In the genomic region with DNA sequence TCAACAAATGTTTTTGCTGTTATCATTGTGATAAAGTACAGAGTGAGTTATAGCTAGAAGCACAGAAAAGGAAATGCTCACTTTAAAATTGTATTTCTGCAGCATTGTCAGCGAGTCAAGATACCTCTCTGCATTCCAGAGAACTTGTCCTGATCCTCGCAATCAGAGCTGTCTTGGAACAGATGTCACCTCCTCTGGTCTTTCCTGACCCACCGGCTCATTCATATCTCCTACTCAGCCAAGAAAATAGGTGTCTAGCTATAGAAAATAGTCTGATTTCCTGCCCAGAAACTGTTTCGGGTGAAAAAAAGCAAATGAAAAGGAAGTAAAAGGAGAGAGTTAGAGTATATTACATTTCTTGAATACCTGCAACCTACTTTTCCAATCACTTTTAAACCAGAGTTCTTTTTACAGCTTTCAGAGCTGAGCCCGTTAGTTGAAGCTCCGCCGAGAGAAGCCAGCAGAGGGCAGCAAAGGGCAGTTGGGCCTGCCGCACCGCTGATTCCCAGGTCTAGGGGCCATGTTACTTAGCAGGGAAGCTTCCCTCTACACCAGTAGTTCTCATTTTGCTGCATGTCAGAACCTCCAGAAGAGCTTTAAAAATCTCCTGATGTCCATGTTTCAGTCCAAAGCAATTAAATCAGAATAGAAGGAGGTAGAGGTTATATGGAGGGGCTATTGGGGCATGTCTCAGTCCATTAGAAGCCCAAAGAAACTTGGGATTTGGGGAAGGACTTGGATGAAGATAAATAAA, we compare ENCODE assay signal across 7 cellular contexts.
DNase-seq lines count a peak whose midpoint lies in the region; ATAC-seq and TF ChIP-seq lines count a peak whose summit lies in the region.

No MANE protein-coding gene starts in this region.

- H4K20me1 ChIP-seq in SK-N-SH (ENCODE audit: insufficient read depth) = no peaks in the 10 kb centered on the region

- H3K9me3 ChIP-seq in SK-N-SH (no peaks in the 10 kb centered on the region), liver (ENCODE audit: control insufficient read depth in 4 of 4, low read length in 3 of 4) (no peaks in the 10 kb centered on the region)

- peak; percentile 75 for ATAC-seq in GM21528 (IDR thresholded peaks at IDR 0.05; ENCODE audit: low FRiP score, unreplicated experiment)

- no peaks in the 10 kb centered on the region for H3K9me2 ChIP-seq in SK-N-SH

- H3K27ac ChIP-seq in HL-60 (replicated peaks) (no peak overlapping the region), SK-N-SH (ENCODE audit: low read depth in 2 of 2, low read length in 1 of 2) (no peak overlapping the region), caudate nucleus (ENCODE audit: low read depth, low read length) (no peak overlapping the region), liver (ENCODE audit: low read depth in 1 of 2, low read length in 2 of 2) (no peak overlapping the region)

- CTCF ChIA-PET in SK-N-SH (lab: Yijun Ruan, JAX) = interaction anchor here (0.6 to 2.1 kb wide), 46 partner anchors 9 to 916 kb away, joined by 3 to 17 read pairs (median 3); no protein-coding TSS in a partner anchor

- peak; percentile 66 for TF ChIP-seq RAD21 in SK-N-SH (IDR thresholded peaks at IDR 0.05; ENCODE audit: low read length)
- peak; percentile 70 to 85 for TF ChIP-seq RAD21 in liver (IDR thresholded peaks at IDR 0.05)

- no peaks in the 10 kb centered on the region for H3F3A ChIP-seq in SK-N-SH (replicated peaks; ENCODE audit: insufficient read depth)

- TF ChIP-seq CTCF in GM12873 (IDR thresholded peaks at IDR 0.05; ENCODE audit: insufficient read depth, low read depth, low read length, missing control alignments) (peak; percentile 90), HL-60 (IDR thresholded peaks at IDR 0.05; ENCODE audit: insufficient read depth, low read length) (peak; percentile 71), SK-N-SH (IDR thresholded peaks at IDR 0.05) (peak; percentile 85), liver (IDR thresholded peaks at IDR 0.05; ENCODE audit: low read depth, low read length, missing input control) (peak; percentile 69)

- POLR2A ChIA-PET in SK-N-SH (lab: Yijun Ruan, JAX) = no interaction called here

- DNase-seq in HL-60 (ENCODE audit: low read depth in 1 of 2, low spot score in 1 of 2) (peak; percentile 30 to 41), SK-N-SH (peak; percentile 59), caudate nucleus (lab: John Stamatoyannopoulos, UW) (peak in 45 of 61 donors; percentile 1 to 60 (median 19))
- peak; percentile 25 to 27 for DNase-seq in stimulated activated CD8-positive, alpha-beta memory T cell treated with anti-CD3 and anti-CD28 coated beads, Interleukin-15, amount 100 ng/mL, for 48 hours (ENCODE audit: low read depth in 2 of 2)

- no peaks in the 10 kb centered on the region for H3K79me2 ChIP-seq in SK-N-SH (ENCODE audit: insufficient read depth)

- H3K4me3 ChIP-seq in HL-60 (replicated peaks; ENCODE audit: insufficient read depth, low read length) (no peak overlapping the region), SK-N-SH (ENCODE audit: low read depth in 2 of 2, low read length in 1 of 2) (no peak overlapping the region; a peak in 1 of 4 replicates), liver (ENCODE audit: low read depth in 1 of 3, low read length in 3 of 3) (no peak overlapping the region)

- H3K36me3 ChIP-seq in SK-N-SH (replicated peaks in 1 of 2; ENCODE audit: control insufficient read depth in 1 of 2, insufficient read depth in 2 of 2, low read length in 1 of 2) = no peaks in the 10 kb centered on the region
- H3K36me3 ChIP-seq in liver (ENCODE audit: control insufficient read depth in 4 of 4, insufficient read depth in 3 of 4, low read depth in 1 of 4, low read length in 3 of 4) = no peaks in the 10 kb centered on the region

- WGBS in SK-N-SH (ENCODE audit: low lambda C conversion rate) = 35% methylated on average over 9 of the region's 9 CpGs
- 30% methylated on average over 9 of the region's 9 CpGs for WGBS in liver

- no peak for TF ChIP-seq EP300 in SK-N-SH (IDR thresholded peaks at IDR 0.05; ENCODE audit: borderline replicate concordance in 1 of 2, low read depth in 1 of 2, low read length in 1 of 2)

- H3K4me1 ChIP-seq in SK-N-SH (ENCODE audit: control insufficient read depth in 1 of 2, insufficient read depth in 2 of 2, low read depth in 1 of 2, low read length in 1 of 2) (no peaks in the 10 kb centered on the region; a peak in 1 of 4 replicates), liver (ENCODE audit: control insufficient read depth in 4 of 4, insufficient read depth in 4 of 4, low read length in 3 of 4) (peaks cover 0 to 9% (median 4%) of the 10 kb centered on the region in 4 donors)

- peaks cover 3% of the 10 kb centered on the region for H3K27me3 ChIP-seq in HL-60 (ENCODE audit: insufficient read depth, poor library complexity, severe bottlenecking)
- H3K27me3 ChIP-seq in SK-N-SH (ENCODE audit: insufficient read depth) = no peaks in the 10 kb centered on the region
- no peaks in the 10 kb centered on the region for H3K27me3 ChIP-seq in liver (ENCODE audit: control insufficient read depth in 4 of 4, insufficient read depth in 4 of 4, low read length in 3 of 4)

- no peak overlapping the region for H2AFZ ChIP-seq in SK-N-SH (ENCODE audit: low read depth)

- H3K9ac ChIP-seq in SK-N-SH (no peak overlapping the region), liver (ENCODE audit: low read depth in 1 of 2, low read length in 2 of 2) (no peak overlapping the region)

- no peak overlapping the region for H3K4me2 ChIP-seq in SK-N-SH

TF ChIP-seq in SK-N-SH, 30 proteins besides CTCF, POLR2A, EP300 and RAD21:
- peak; percentile 55 for TF ChIP-seq SMC3 (IDR thresholded peaks at IDR 0.05; ENCODE audit: low read depth, low read length)
- TF ChIP-seq GABPA (IDR thresholded peaks at IDR 0.05; ENCODE audit: low read depth) = no peak

TF ChIP-seq in liver, 16 proteins besides CTCF, POLR2A, EP300 and RAD21:
- TF ChIP-seq, protein P1, sequence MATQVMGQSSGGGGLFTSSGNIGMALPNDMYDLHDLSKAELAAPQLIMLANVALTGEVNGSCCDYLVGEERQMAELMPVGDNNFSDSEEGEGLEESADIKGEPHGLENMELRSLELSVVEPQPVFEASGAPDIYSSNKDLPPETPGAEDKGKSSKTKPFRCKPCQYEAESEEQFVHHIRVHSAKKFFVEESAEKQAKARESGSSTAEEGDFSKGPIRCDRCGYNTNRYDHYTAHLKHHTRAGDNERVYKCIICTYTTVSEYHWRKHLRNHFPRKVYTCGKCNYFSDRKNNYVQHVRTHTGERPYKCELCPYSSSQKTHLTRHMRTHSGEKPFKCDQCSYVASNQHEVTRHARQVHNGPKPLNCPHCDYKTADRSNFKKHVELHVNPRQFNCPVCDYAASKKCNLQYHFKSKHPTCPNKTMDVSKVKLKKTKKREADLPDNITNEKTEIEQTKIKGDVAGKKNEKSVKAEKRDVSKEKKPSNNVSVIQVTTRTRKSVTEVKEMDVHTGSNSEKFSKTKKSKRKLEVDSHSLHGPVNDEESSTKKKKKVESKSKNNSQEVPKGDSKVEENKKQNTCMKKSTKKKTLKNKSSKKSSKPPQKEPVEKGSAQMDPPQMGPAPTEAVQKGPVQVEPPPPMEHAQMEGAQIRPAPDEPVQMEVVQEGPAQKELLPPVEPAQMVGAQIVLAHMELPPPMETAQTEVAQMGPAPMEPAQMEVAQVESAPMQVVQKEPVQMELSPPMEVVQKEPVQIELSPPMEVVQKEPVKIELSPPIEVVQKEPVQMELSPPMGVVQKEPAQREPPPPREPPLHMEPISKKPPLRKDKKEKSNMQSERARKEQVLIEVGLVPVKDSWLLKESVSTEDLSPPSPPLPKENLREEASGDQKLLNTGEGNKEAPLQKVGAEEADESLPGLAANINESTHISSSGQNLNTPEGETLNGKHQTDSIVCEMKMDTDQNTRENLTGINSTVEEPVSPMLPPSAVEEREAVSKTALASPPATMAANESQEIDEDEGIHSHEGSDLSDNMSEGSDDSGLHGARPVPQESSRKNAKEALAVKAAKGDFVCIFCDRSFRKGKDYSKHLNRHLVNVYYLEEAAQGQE (IDR thresholded peaks at IDR 0.05) = no peak
- TF ChIP-seq YY1 (IDR thresholded peaks at IDR 0.05) = peak; percentile 36
